11 cellular contexts compared by ENCODE assay signal in the genomic region with DNA sequence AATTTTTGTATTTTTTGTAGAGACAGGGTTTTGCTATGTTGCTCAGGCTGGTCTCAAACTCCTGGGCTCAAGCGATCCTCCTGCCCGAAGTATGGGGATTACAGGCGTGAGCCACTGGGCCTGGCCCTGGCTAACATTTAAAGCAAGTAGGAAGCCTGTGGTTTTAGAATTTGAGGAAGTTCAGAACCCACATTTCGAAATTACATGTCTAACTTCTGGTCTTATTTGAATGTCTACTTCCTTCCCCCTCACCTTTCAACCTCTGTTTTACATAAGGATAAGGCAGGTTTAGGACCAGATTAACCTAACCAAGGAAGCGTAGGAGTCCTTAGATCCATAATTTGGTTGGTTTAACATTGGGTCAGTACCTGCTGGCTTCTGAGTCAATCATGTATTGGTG.
A peak's percentile ranks its signal among the peaks of the same experiment; 100 is the strongest.
DNase-seq lines count a peak whose midpoint lies in the region; ATAC-seq, FAIRE-seq and TF ChIP-seq lines count a peak whose summit lies in the region.
"Had no signal": no experiment of that assay in that cellular context is flagged by ENCODE, and none has a peak within 500 bp of the region (broad histone marks: within the 10 kb centered on the region; RNA-seq: fewer than 3 reads in every experiment).

No MANE protein-coding gene starts in this region.

- ATAC-seq in Right ventricle myocardium inferior (peak; percentile 18), Right ventricle myocardium superior (ENCODE audit: poor library complexity) (no peak), HG02973 (IDR thresholded peaks at IDR 0.05; ENCODE audit: unreplicated experiment) (peak; percentile 73)

- H3K27me3 ChIP-seq in transverse colon (no peaks in the 10 kb centered on the region), small intestine (ENCODE audit: control insufficient read depth in 2 of 2, insufficient read depth in 2 of 2, low read length in 2 of 2) (no peaks in the 10 kb centered on the region)

- 58 to 73% methylated on average over 3 to 5 of the region's 5 CpGs for WGBS in transverse colon (ENCODE audit: low coverage in 1 of 2), 2 donors
- WGBS in small intestine, 3 donors: 61 to 91% (median 71%) methylated on average over 5 of the region's 5 CpGs

- H3K36me3 ChIP-seq in transverse colon (no peaks in the 10 kb centered on the region), small intestine (ENCODE audit: control insufficient read depth in 2 of 2, insufficient read depth in 2 of 2, low read length in 2 of 2) (no peaks in the 10 kb centered on the region)

- H3K27ac ChIP-seq in transverse colon (no peak overlapping the region), small intestine (ENCODE audit: low read depth in 1 of 2, low read length in 1 of 2) (no peak overlapping the region)
- H3K27ac ChIP-seq: 22Rv1 had no signal

- FAIRE-seq in small intestine (lab: Jason Lieb, UNC): no peak
- FAIRE-seq: colon had no signal

- DNase-seq in Right ventricle myocardium inferior (ENCODE audit: missing footprints) (no peak), Right ventricle myocardium superior (no peak), NB4 (ENCODE audit: low read depth) (peak; percentile 79), transverse colon (peak; percentile 15), activated gamma-delta T cell treated with Interleukin-2 at 50 U/mL for 16 hours (no peak), small intestine (no peak), anterior cingulate cortex (lab: John Stamatoyannopoulos, UW) (no peak)
- DNase-seq: NCI-H446 had no signal

- TF ChIP-seq CTCF in NB4 (IDR thresholded peaks at IDR 0.05; ENCODE audit: low read depth, low read length) (no peak), transverse colon (IDR thresholded peaks at IDR 0.05) (no peak)

- no peak for TF ChIP-seq EP300 in transverse colon (IDR thresholded peaks at IDR 0.05; ENCODE audit: low read depth)

- intact Hi-C loops in Right ventricle myocardium inferior (cut with DNase I) (no loop called here), Right ventricle myocardium superior (cut with DNase I) (no loop called here), transverse colon (cut with DNase I; ENCODE audit: low total_unique reads) (no loop called here)

- no peaks in the 10 kb centered on the region for H3K4me1 ChIP-seq in transverse colon
- H3K4me1 ChIP-seq in small intestine (ENCODE audit: control insufficient read depth in 2 of 2, insufficient read depth in 1 of 2, low read depth in 1 of 2, low read length in 1 of 2): peaks cover 0 to 5% of the 10 kb centered on the region in 2 donors

- no peak for TF ChIP-seq POLR2A in NB4 (IDR thresholded peaks at IDR 0.05; ENCODE audit: extremely low read depth, insufficient read length)
- TF ChIP-seq POLR2A in transverse colon (IDR thresholded peaks at IDR 0.05): no peak

- in situ Hi-C loops in transverse colon (cut with MboI; ENCODE audit: low pct_ligation_motif_present in 1 of 4, low pct_unique_long_range_greater_than_20kb in 1 of 4, low sequenced_read_pairs in 3 of 4): no loop called here

- H3K4me3 ChIP-seq in NB4 (ENCODE audit: low read depth, low read length): no peak overlapping the region
- no peak overlapping the region for H3K4me3 ChIP-seq in transverse colon
- no peak overlapping the region for H3K4me3 ChIP-seq in small intestine (ENCODE audit: low read depth in 1 of 2, low read length in 2 of 2)

- H3K9me3 ChIP-seq in transverse colon (no peaks in the 10 kb centered on the region), small intestine (ENCODE audit: control insufficient read depth, low read depth) (no peaks in the 10 kb centered on the region)

Comparison
In these comparisons a context has a peak if more than half of its experiments do, and no peak if none do; other contexts are left out.
1. DNase-seq: peak in NB4 (single experiment) and transverse colon (single experiment); none in Right ventricle myocardium inferior (single experiment), Right ventricle myocardium superior (single experiment), activated gamma-delta T cell treated with Interleukin-2 at 50 U/mL for 16 hours (single experiment), small intestine (single experiment) and anterior cingulate cortex (0 of 58).